ENCODE assay signal across 1 cellular context in genomic region chr1:167912294-167912693, GRCh38.
A peak's percentile ranks its signal among the peaks of the same experiment; 100 is the strongest.
TF ChIP-seq lines count a peak whose summit lies in the region.

No MANE protein-coding gene starts in this region.

TF ChIP-seq in H1, 55 proteins besides CTCF, POLR2A, EP300 and RAD21 (continued from another document):
- TF ChIP-seq MAX (IDR thresholded peaks at IDR 0.05) (peak; percentile 94), SP2 (IDR thresholded peaks at IDR 0.05; ENCODE audit: low read length) (no peak), MAFK (IDR thresholded peaks at IDR 0.05; ENCODE audit: low read depth, low read length) (no peak)
